15 cellular contexts compared by ENCODE assay signal in genomic region chr22:33888821-33889220, GRCh38. TPM values are rescaled to one million over a fixed set of nuclear protein-coding genes. Genes with fewer than 3 reads are reported as not detected.
DNase-seq lines count a peak whose midpoint lies in the region; ATAC-seq and TF ChIP-seq lines count a peak whose summit lies in the region.
"Had no signal": no experiment of that assay in that cellular context is flagged by ENCODE, and none has a peak within 500 bp of the region (broad histone marks: within the 10 kb centered on the region; RNA-seq: fewer than 3 reads in every experiment).

No MANE protein-coding gene starts in this region.

- H3K27me3 Mint-ChIP-seq in natural killer cell (ENCODE audit: low read depth in 2 of 2) (peaks cover 0 to 14% of the 10 kb centered on the region in 2 donors), activated B cell treated with CpG ODN at 0.5 μM for 24 hours (no peaks in the 10 kb centered on the region)
- H3K27me3 Mint-ChIP-seq in natural killer cell treated with Interleukin-12 subunit alpha and Interleukin-12 subunit beta and Interleukin-15 and Interleukin-18, amount 100 ng/mL, for 72 hours, result peaks cover 0 to 4% of the 10 kb centered on the region in 2 donors
- no peaks in the 10 kb centered on the region for H3K27me3 Mint-ChIP-seq in stimulated activated naive B cell treated with anti-CD40 and anti-IgM and Interleukin-4, amounts not matched to agents 10 μg/mL and 1 μg/mL and 100 μg/mL, for 72 hours

- no peak overlapping the region for H3K4me3 ChIP-seq in NB4 (ENCODE audit: low read depth, low read length)
- H3K4me3 ChIP-seq: GM23248 had no signal

- TF ChIP-seq POLR2A in NB4 (IDR thresholded peaks at IDR 0.05; ENCODE audit: extremely low read depth, insufficient read length), result no peak

- ATAC-seq in natural killer cell, result no peak
- ATAC-seq in natural killer cell treated with Interleukin-12 subunit alpha and Interleukin-12 subunit beta and Interleukin-15 and Interleukin-18, amount 100 ng/mL, for 72 hours, result no peak
- peak; percentile 40 for ATAC-seq in activated B cell treated with CpG ODN at 0.5 μM for 24 hours (ENCODE audit: low read depth)
- ATAC-seq in stimulated activated naive B cell treated with anti-CD40 and anti-IgM and Interleukin-4, amounts not matched to agents 10 μg/mL and 1 μg/mL and 100 μg/mL, for 72 hours (replicated peaks), result peak in 1 of 2 donors; percentile 29
- ATAC-seq in GM19452 (IDR thresholded peaks at IDR 0.05; ENCODE audit: unreplicated experiment), result no peak
- ATAC-seq in left cardiac atrium, result no peak

- no peak for TF ChIP-seq CTCF in natural killer cell (IDR thresholded peaks at IDR 0.05)
- TF ChIP-seq CTCF in NB4 (IDR thresholded peaks at IDR 0.05; ENCODE audit: low read depth, low read length), result no peak
- no peak for TF ChIP-seq CTCF in activated B cell treated with CpG ODN at 0.5 μM for 24 hours (IDR thresholded peaks at IDR 0.05)

- peaks cover 9 to 13% of the 10 kb centered on the region in 2 donors for H3K4me1 Mint-ChIP-seq in natural killer cell
- H3K4me1 Mint-ChIP-seq in natural killer cell treated with Interleukin-12 subunit alpha and Interleukin-12 subunit beta and Interleukin-15 and Interleukin-18, amount 100 ng/mL, for 72 hours (ENCODE audit: low read depth in 2 of 2), result peaks cover 3 to 23% of the 10 kb centered on the region in 2 donors
- H3K4me1 Mint-ChIP-seq in activated B cell treated with CpG ODN at 0.5 μM for 24 hours, result peaks cover 71% of the 10 kb centered on the region
- H3K4me1 Mint-ChIP-seq in stimulated activated naive B cell treated with anti-CD40 and anti-IgM and Interleukin-4, amounts not matched to agents 10 μg/mL and 1 μg/mL and 100 μg/mL, for 72 hours, result peaks cover 36 to 45% of the 10 kb centered on the region in 2 donors
- H3K4me1 Mint-ChIP-seq: CD4-positive, alpha-beta memory T cell had no signal

- intact Hi-C loops in natural killer cell (cut with micrococcal nuclease) (no loop called here), activated B cell treated with CpG ODN at 0.5 μM for 24 hours (cut with micrococcal nuclease) (no loop called here), left cardiac atrium (cut with DNase I) (no loop called here)

- H3K36me3 Mint-ChIP-seq in natural killer cell (no peaks in the 10 kb centered on the region), activated B cell treated with CpG ODN at 0.5 μM for 24 hours (ENCODE audit: low read depth) (no peaks in the 10 kb centered on the region)
- no peaks in the 10 kb centered on the region for H3K36me3 Mint-ChIP-seq in natural killer cell treated with Interleukin-12 subunit alpha and Interleukin-12 subunit beta and Interleukin-15 and Interleukin-18, amount 100 ng/mL, for 72 hours
- peaks cover 2 to 7% of the 10 kb centered on the region in 2 donors for H3K36me3 Mint-ChIP-seq in stimulated activated naive B cell treated with anti-CD40 and anti-IgM and Interleukin-4, amounts not matched to agents 10 μg/mL and 1 μg/mL and 100 μg/mL, for 72 hours
- H3K36me3 Mint-ChIP-seq: CD4-positive, alpha-beta memory T cell had no signal

- no peak for DNase-seq in natural killer cell
- DNase-seq in natural killer cell treated with Interleukin-12 subunit alpha and Interleukin-12 subunit beta and Interleukin-15 and Interleukin-18, amount 100 ng/mL, for 72 hours (ENCODE audit: low spot score), result no peak
- peak; percentile 57 for DNase-seq in NB4 (ENCODE audit: low read depth)
- no peak for DNase-seq in activated B cell treated with CpG ODN at 0.5 μM for 24 hours
- no peak for DNase-seq in stimulated activated naive B cell treated with anti-CD40 and anti-IgM and Interleukin-4, amounts not matched to agents 10 μg/mL and 1 μg/mL and 100 μg/mL, for 72 hours
- DNase-seq in NCI-H1436 treated with DMSO at 0.1 percent for 48 hours (lab: John Stamatoyannopoulos, UW), result no peak
- DNase-seq in left cardiac atrium, result no peak
- DNase-seq: CD4-positive, alpha-beta memory T cell; DMS153; DMS79 treated with DMSO at 0.1 percent for 48 hours; EL; GM23248; H7 had no signal

- H3K27ac Mint-ChIP-seq in natural killer cell, result no peak overlapping the region
- H3K27ac Mint-ChIP-seq in natural killer cell treated with Interleukin-12 subunit alpha and Interleukin-12 subunit beta and Interleukin-15 and Interleukin-18, amount 100 ng/mL, for 72 hours, result no peak overlapping the region
- peak overlapping the region; percentile 13 for H3K27ac Mint-ChIP-seq in activated B cell treated with CpG ODN at 0.5 μM for 24 hours
- H3K27ac Mint-ChIP-seq in stimulated activated naive B cell treated with anti-CD40 and anti-IgM and Interleukin-4, amounts not matched to agents 10 μg/mL and 1 μg/mL and 100 μg/mL, for 72 hours, result peak overlapping the region; percentile 1
- H3K27ac Mint-ChIP-seq: CD4-positive, alpha-beta memory T cell had no signal

- POLR2A ChIA-PET in activated B cell treated with CpG ODN at 0.5 μM for 24 hours (lab: Charles Lee), result interaction anchor here (0.6 kb wide), 1 partner anchor 33 kb away, joined by 3 read pairs; no protein-coding TSS in a partner anchor

- H3K9me3 Mint-ChIP-seq in natural killer cell, result peaks cover 0 to 2% of the 10 kb centered on the region in 2 donors
- H3K9me3 Mint-ChIP-seq in natural killer cell treated with Interleukin-12 subunit alpha and Interleukin-12 subunit beta and Interleukin-15 and Interleukin-18, amount 100 ng/mL, for 72 hours, result no peaks in the 10 kb centered on the region
- no peaks in the 10 kb centered on the region for H3K9me3 Mint-ChIP-seq in activated B cell treated with CpG ODN at 0.5 μM for 24 hours
- H3K9me3 Mint-ChIP-seq in stimulated activated naive B cell treated with anti-CD40 and anti-IgM and Interleukin-4, amounts not matched to agents 10 μg/mL and 1 μg/mL and 100 μg/mL, for 72 hours, result no peaks in the 10 kb centered on the region

- CTCF ChIA-PET in activated B cell treated with CpG ODN at 0.5 μM for 24 hours (lab: Charles Lee), result interaction anchor here (1.2 kb wide), 1 partner anchor 370 kb away, joined by 3 read pairs; no protein-coding TSS in a partner anchor

- H3K4me3 Mint-ChIP-seq in natural killer cell (peak overlapping the region; percentile 53), activated B cell treated with CpG ODN at 0.5 μM for 24 hours (no peak overlapping the region)
- H3K4me3 Mint-ChIP-seq in natural killer cell treated with Interleukin-12 subunit alpha and Interleukin-12 subunit beta and Interleukin-15 and Interleukin-18, amount 100 ng/mL, for 72 hours, result no peak overlapping the region
- H3K4me3 Mint-ChIP-seq in stimulated activated naive B cell treated with anti-CD40 and anti-IgM and Interleukin-4, amounts not matched to agents 10 μg/mL and 1 μg/mL and 100 μg/mL, for 72 hours, result no peak overlapping the region
- H3K4me3 Mint-ChIP-seq: CD4-positive, alpha-beta memory T cell had no signal

RNA-seq across cellular contexts. Expression of gene LARGE1, which starts 31.5 kb away (rescaled TPM):
- total RNA-seq in natural killer cell, result 10 to 100 TPM in 1 of 3 donors, 1 to 10 TPM in 2; 2.6 to 11.6 (median 4.1) TPM
- total RNA-seq in natural killer cell treated with Interleukin-12 subunit alpha and Interleukin-12 subunit beta and Interleukin-15 and Interleukin-18, amount 100 ng/mL, for 72 hours, result 1 to 10 TPM; 6.9 to 9.0 TPM
- 22.2 and 22.3 TPM in 2 replicates for total RNA-seq in activated B cell treated with CpG ODN at 0.5 μM for 24 hours
- 100 to 1,000 TPM in 1 of 2 donors, 10 to 100 TPM in 1; 66.5 to 103 TPM for total RNA-seq in left cardiac atrium
- total RNA-seq: A673 had no signal

Comparison
In these comparisons a context has a peak if more than half of its experiments do, and no peak if none do; other contexts are left out.
1. H3K27ac Mint-ChIP-seq: peak in activated B cell treated with CpG ODN at 0.5 μM for 24 hours (single experiment) and stimulated activated naive B cell treated with anti-CD40 and anti-IgM and Interleukin-4, amounts not matched to agents 10 μg/mL and 1 μg/mL and 100 μg/mL, for 72 hours (single experiment); none in natural killer cell (0 of 2) and natural killer cell treated with Interleukin-12 subunit alpha and Interleukin-12 subunit beta and Interleukin-15 and Interleukin-18, amount 100 ng/mL, for 72 hours (0 of 2).